ENCODE assay signal across 1 cellular context in genomic region chr12:46402861-46403731, GRCh38.
TF ChIP-seq lines count a peak whose summit lies in the region.

No MANE protein-coding gene starts in this region.

TF ChIP-seq in HEK293, 187 proteins besides CTCF, POLR2A, EP300 and RAD21 (continued from another document):
- no peak for TF ChIP-seq TCF7L2 (IDR thresholded peaks at IDR 0.05; ENCODE audit: borderline replicate concordance, low read depth, low read length)
- no peak for TF ChIP-seq ZNF501 (tag by site-specific recombination; IDR thresholded peaks at IDR 0.05)
- no peak for TF ChIP-seq ZSCAN30 (tag by site-specific recombination; IDR thresholded peaks at IDR 0.05)
- TF ChIP-seq ZBTB20 (tag by site-specific recombination; IDR thresholded peaks at IDR 0.05) = peak; percentile 76
- TF ChIP-seq ZNF518A (tag by site-specific recombination; conservative IDR thresholded peaks at IDR 0.05; ENCODE audit: low read depth) = no peak
- no peak for TF ChIP-seq ZNF449 (tag by site-specific recombination; IDR thresholded peaks at IDR 0.05)
- TF ChIP-seq YY2 (tag by site-specific recombination; IDR thresholded peaks at IDR 0.05) = 0 out of 2 replicates have a peak, but pooled peaks have one; percentile 22
- no peak for TF ChIP-seq PRDM1 (tag by site-specific recombination; IDR thresholded peaks at IDR 0.05)
- no peak for TF ChIP-seq ZNF366 (tag by site-specific recombination; conservative IDR thresholded peaks at IDR 0.05)
- no peak for TF ChIP-seq ZSCAN18 (tag by site-specific recombination; IDR thresholded peaks at IDR 0.05)
- TF ChIP-seq PRDM10 (tag by site-specific recombination; IDR thresholded peaks at IDR 0.05) = peak; percentile 98
- no peak for TF ChIP-seq ZNF530 (tag by site-specific recombination; IDR thresholded peaks at IDR 0.05; ENCODE audit: low read depth)
- TF ChIP-seq PRDM6 (tag by site-specific recombination; IDR thresholded peaks at IDR 0.05) = no peak
- no peak for TF ChIP-seq ZNF302 (tag by site-specific recombination; IDR thresholded peaks at IDR 0.05; ENCODE audit: low read depth)
- no peak for TF ChIP-seq PATZ1 (tag by site-specific recombination; IDR thresholded peaks at IDR 0.05)
- no peak for TF ChIP-seq ZFHX2 (tag by site-specific recombination; conservative IDR thresholded peaks at IDR 0.05)
- TF ChIP-seq ZBTB44 (tag by site-specific recombination; IDR thresholded peaks at IDR 0.05) = peak; percentile 85
- TF ChIP-seq SP7 (tag by site-specific recombination; IDR thresholded peaks at IDR 0.05) = 0 out of 2 replicates have a peak, but pooled peaks have one; percentile 13
- no peak for TF ChIP-seq ZNF157 (tag by site-specific recombination; IDR thresholded peaks at IDR 0.05)
- TF ChIP-seq SCRT1 (tag by site-specific recombination; IDR thresholded peaks at IDR 0.05; ENCODE audit: borderline replicate concordance) = no peak
- TF ChIP-seq ZNF335 (tag by site-specific recombination; conservative IDR thresholded peaks at IDR 0.05) = 0 out of 2 replicates have a peak, but pooled peaks have one; percentile 22
- no peak for TF ChIP-seq ZBTB17 (tag by site-specific recombination; IDR thresholded peaks at IDR 0.05)
- no peak for TF ChIP-seq EGR2 (tag by site-specific recombination; IDR thresholded peaks at IDR 0.05; ENCODE audit: low read depth)
- TF ChIP-seq ZNF843 (tag by site-specific recombination; IDR thresholded peaks at IDR 0.05) = no peak
- no peak for TF ChIP-seq ZBTB1 (tag by site-specific recombination; IDR thresholded peaks at IDR 0.05)
